In genomic region chr19:12792048-12792852, GRCh38 we compare ENCODE assay signal across 8 cellular contexts. TPM values are rescaled to one million over a fixed set of nuclear protein-coding genes. Genes with fewer than 3 reads are reported as not detected.
DNase-seq lines count a peak whose midpoint lies in the region; ATAC-seq and TF ChIP-seq lines count a peak whose summit lies in the region.

No MANE protein-coding gene starts in this region.

- H3K4me1 ChIP-seq in BLaER1, result peaks cover 59% of the 10 kb centered on the region
- H3K4me1 ChIP-seq in Panc1 (ENCODE audit: control insufficient read depth, insufficient read depth, low read length), result peaks cover 33% of the 10 kb centered on the region
- peaks cover 19% of the 10 kb centered on the region for H3K4me1 ChIP-seq in foreskin keratinocyte
- H3K4me1 ChIP-seq in neuron (ENCODE audit: insufficient read depth, low read length), result peaks cover 42% of the 10 kb centered on the region
- peaks cover 45 to 58% (median 49%) of the 10 kb centered on the region in 4 donors for H3K4me1 ChIP-seq in upper lobe of left lung

- TF ChIP-seq CTCF in Panc1 (IDR thresholded peaks at IDR 0.05), result no peak
- TF ChIP-seq CTCF in foreskin keratinocyte (conservative IDR thresholded peaks at IDR 0.05), result no peak
- peak in 2 of 6 experiments; percentile 5 to 45 for TF ChIP-seq CTCF in upper lobe of left lung (IDR thresholded peaks at IDR 0.05)

- H3K27ac ChIP-seq in BLaER1, result peak overlapping the region; percentile 95
- peak overlapping the region; percentile 87 for H3K27ac ChIP-seq in Panc1 (ENCODE audit: low read length)
- H3K27ac ChIP-seq in foreskin keratinocyte, result peak overlapping the region; percentile 78
- peak overlapping the region; percentile 96 to 100 (median 98) for H3K27ac ChIP-seq in upper lobe of left lung

- WGBS in upper lobe of left lung, 2 donors, result 0% methylated on average over 2 to 24 of the region's 84 CpGs

- BruUV-seq in Panc1 (replicated peaks; lab: Mats Ljungman, UMichigan), result TSS peak; percentile 90

- no peaks in the 10 kb centered on the region for H3K9me3 ChIP-seq in BLaER1
- H3K9me3 ChIP-seq in Panc1 (ENCODE audit: control insufficient read depth, insufficient read depth, low read depth, low read length), result no peaks in the 10 kb centered on the region
- H3K9me3 ChIP-seq in neuron (ENCODE audit: low read length), result no peaks in the 10 kb centered on the region
- H3K9me3 ChIP-seq in upper lobe of left lung, result no peaks in the 10 kb centered on the region

- ATAC-seq in Panc1 (no peak), foreskin keratinocyte (no peak), upper lobe of left lung (ENCODE audit: low FRiP score in 2 of 2) (no peak), HG03196 (IDR thresholded peaks at IDR 0.05; ENCODE audit: unreplicated experiment) (no peak)

- H3K4me2 ChIP-seq in BLaER1, result peak overlapping the region; percentile 98

- H3K36me3 ChIP-seq in BLaER1 (peaks cover 6% of the 10 kb centered on the region), Panc1 (ENCODE audit: control insufficient read depth, insufficient read depth, low read length) (peaks cover 2% of the 10 kb centered on the region), neuron (ENCODE audit: insufficient read depth, low read length) (no peaks in the 10 kb centered on the region), upper lobe of left lung (peaks cover 0 to 11% (median 0%) of the 10 kb centered on the region in 4 donors)

- peaks cover 24% of the 10 kb centered on the region for H4K20me1 ChIP-seq in BLaER1

- peak overlapping the region; percentile 91 for H3K9ac ChIP-seq in BLaER1

- in situ Hi-C loops in Panc1 (cut with HindIII; ENCODE audit: low pct_unique_long_range_greater_than_20kb, low sequenced_read_pairs), result no loop called here

- no peaks in the 10 kb centered on the region for H3K27me3 ChIP-seq in BLaER1
- H3K27me3 ChIP-seq in Panc1 (ENCODE audit: control insufficient read depth, insufficient read depth, low read length), result no peaks in the 10 kb centered on the region
- no peaks in the 10 kb centered on the region for H3K27me3 ChIP-seq in foreskin keratinocyte
- no peaks in the 10 kb centered on the region for H3K27me3 ChIP-seq in neuron (ENCODE audit: insufficient read depth, low read length)
- H3K27me3 ChIP-seq in upper lobe of left lung, result no peaks in the 10 kb centered on the region

- TF ChIP-seq POLR2A in upper lobe of left lung (IDR thresholded peaks at IDR 0.05), result peak in 3 of 4 donors; percentile 37 to 70 (median 48)

- DNase-seq in HK-2 (ENCODE audit: unreplicated experiment), result peak; percentile 66
- no peak for DNase-seq in Panc1 (ENCODE audit: low read depth, low spot score)
- DNase-seq in activated effector memory CD4-positive, alpha-beta T cell treated with Interleukin-2 at 50 U/mL for 16 hours, result peak; percentile 72
- DNase-seq in foreskin keratinocyte, result peak in 1 of 2 donors; percentile 39
- DNase-seq in upper lobe of left lung, result peak; percentile 76 to 95

- peak overlapping the region; percentile 5 for H2AFZ ChIP-seq in neuron (ENCODE audit: low read depth, low read length)

- POLR2A ChIA-PET in Panc1 (lab: Charles Lee), result interaction anchor here (0.7 to 2.8 kb wide), 4 partner anchors 9 to 363 kb away, joined by 3 to 16 read pairs (median 4); no protein-coding TSS in a partner anchor

- CTCF ChIA-PET in Panc1 (lab: Charles Lee), result interaction anchor here (1.1 to 1.7 kb wide), 2 partner anchors 15 to 27 kb away, joined by 4 to 5 read pairs; no protein-coding TSS in a partner anchor

- H3K4me3 ChIP-seq in BLaER1, result peak overlapping the region; percentile 95
- peak overlapping the region; percentile 75 to 79 for H3K4me3 ChIP-seq in Panc1 (ENCODE audit: low read depth in 2 of 2, low read length in 2 of 2)
- H3K4me3 ChIP-seq in neuron (ENCODE audit: low read length), result peak overlapping the region; percentile 47
- H3K4me3 ChIP-seq in upper lobe of left lung, result peak overlapping the region; percentile 84 to 96 (median 94)

- intact Hi-C loops in Panc1 (cut with micrococcal nuclease; ENCODE audit: unreplicated experiment), result no loop called here

- TF ChIP-seq EP300 in upper lobe of left lung (IDR thresholded peaks at IDR 0.05), result peak in 1 of 4 donors; percentile 36

RNA-seq across cellular contexts. Expression of gene JUNB, which starts 1.0 kb away (rescaled TPM):
- total RNA-seq in Panc1 (2021; ENCODE audit: unreplicated experiment), result 49.7 TPM
- polyA plus RNA-seq in Panc1 (2012; ENCODE audit: insufficient read length), result 73.3 TPM
- 101 and 134 TPM in 2 replicates for total RNA-seq in foreskin keratinocyte
- 104 and 134 TPM in 2 replicates for polyA plus RNA-seq in foreskin keratinocyte
- 100 to 1,000 TPM; 127 to 422 (median 354) TPM for total RNA-seq in upper lobe of left lung

RNA-seq across cellular contexts. Expression of gene PRDX2, which starts 9.3 kb away (rescaled TPM):
- 61.0 TPM for total RNA-seq in Panc1 (2021; ENCODE audit: unreplicated experiment)
- 149 TPM for polyA plus RNA-seq in Panc1 (2012; ENCODE audit: insufficient read length)
- 271 and 287 TPM in 2 replicates for total RNA-seq in foreskin keratinocyte
- polyA plus RNA-seq in foreskin keratinocyte, result 347 and 379 TPM in 2 replicates
- total RNA-seq in upper lobe of left lung, result 100 to 1,000 TPM in 4 of 6 donors, 10 to 100 TPM in 2; 57.6 to 173 (median 123) TPM

RNA-seq across cellular contexts. Expression of gene THSD8, which starts 9.6 kb away (rescaled TPM):
- total RNA-seq in Panc1 (2021; ENCODE audit: unreplicated experiment) (24.8 TPM), foreskin keratinocyte (9.3 and 14.7 TPM in 2 replicates), upper lobe of left lung (1 to 10 TPM in 2 of 6 donors, not detected in 4; 4.6 to 6.0 TPM)
- polyA plus RNA-seq in Panc1 (2012; ENCODE audit: insufficient read length), result 8.8 TPM
- polyA plus RNA-seq in foreskin keratinocyte, result 49.9 and 56.0 TPM in 2 replicates

RNA-seq across cellular contexts. Expression of gene RNASEH2A, which starts 14.1 kb away (rescaled TPM):
- total RNA-seq in Panc1 (2021; ENCODE audit: unreplicated experiment), result 44.9 TPM
- 67.1 TPM for polyA plus RNA-seq in Panc1 (2012; ENCODE audit: insufficient read length)
- 46.6 and 49.4 TPM in 2 replicates for total RNA-seq in foreskin keratinocyte
- polyA plus RNA-seq in foreskin keratinocyte, result 54.8 and 56.1 TPM in 2 replicates
- 1 to 10 TPM; 4.2 to 7.6 (median 5.6) TPM for total RNA-seq in upper lobe of left lung

RNA-seq across cellular contexts. Expression of gene HOOK2, which starts 16.9 kb away (rescaled TPM):
- 14.3 TPM for total RNA-seq in Panc1 (2021; ENCODE audit: unreplicated experiment)
- 27.7 TPM for polyA plus RNA-seq in Panc1 (2012; ENCODE audit: insufficient read length)
- 34.5 and 35.9 TPM in 2 replicates for total RNA-seq in foreskin keratinocyte
- 32.9 and 35.5 TPM in 2 replicates for polyA plus RNA-seq in foreskin keratinocyte
- 100 to 1,000 TPM in 2 of 6 donors, 10 to 100 TPM in 4; 48.9 to 367 (median 79.6) TPM for total RNA-seq in upper lobe of left lung
